ENCODE assay signal across 1 cellular context in the genomic region with DNA sequence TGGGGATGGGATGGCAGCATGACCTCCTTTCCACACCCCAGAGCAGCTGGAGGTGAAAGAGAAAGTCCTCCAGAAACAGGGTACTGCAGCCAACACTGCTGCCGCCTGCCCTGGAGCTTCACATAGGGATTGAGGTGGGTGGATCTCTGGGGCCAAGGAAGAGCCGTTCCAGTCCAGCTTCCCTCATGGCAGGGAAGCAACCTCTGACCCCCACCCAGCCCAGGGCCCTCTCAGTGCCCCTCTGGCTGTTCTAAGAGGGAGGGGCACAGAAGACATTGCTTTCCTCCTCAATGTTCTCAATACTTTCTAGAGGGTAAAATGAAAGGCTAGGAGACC.
TF ChIP-seq lines count a peak whose summit lies in the region.

No MANE protein-coding gene starts in this region.

TF ChIP-seq in HepG2, 621 proteins besides CTCF, POLR2A, EP300 and RAD21:
- TF ChIP-seq, protein P1, sequence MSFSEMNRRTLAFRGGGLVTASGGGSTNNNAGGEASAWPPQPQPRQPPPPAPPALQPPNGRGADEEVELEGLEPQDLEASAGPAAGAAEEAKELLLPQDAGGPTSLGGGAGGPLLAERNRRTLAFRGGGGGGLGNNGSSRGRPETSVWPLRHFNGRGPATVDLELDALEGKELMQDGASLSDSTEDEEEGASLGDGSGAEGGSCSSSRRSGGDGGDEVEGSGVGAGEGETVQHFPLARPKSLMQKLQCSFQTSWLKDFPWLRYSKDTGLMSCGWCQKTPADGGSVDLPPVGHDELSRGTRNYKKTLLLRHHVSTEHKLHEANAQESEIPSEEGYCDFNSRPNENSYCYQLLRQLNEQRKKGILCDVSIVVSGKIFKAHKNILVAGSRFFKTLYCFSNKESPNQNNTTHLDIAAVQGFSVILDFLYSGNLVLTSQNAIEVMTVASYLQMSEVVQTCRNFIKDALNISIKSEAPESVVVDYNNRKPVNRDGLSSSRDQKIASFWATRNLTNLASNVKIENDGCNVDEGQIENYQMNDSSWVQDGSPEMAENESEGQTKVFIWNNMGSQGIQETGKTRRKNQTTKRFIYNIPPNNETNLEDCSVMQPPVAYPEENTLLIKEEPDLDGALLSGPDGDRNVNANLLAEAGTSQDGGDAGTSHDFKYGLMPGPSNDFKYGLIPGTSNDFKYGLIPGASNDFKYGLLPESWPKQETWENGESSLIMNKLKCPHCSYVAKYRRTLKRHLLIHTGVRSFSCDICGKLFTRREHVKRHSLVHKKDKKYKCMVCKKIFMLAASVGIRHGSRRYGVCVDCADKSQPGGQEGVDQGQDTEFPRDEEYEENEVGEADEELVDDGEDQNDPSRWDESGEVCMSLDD (CRISPR knock-in tag; IDR thresholded peaks at IDR 0.05; ENCODE audit: borderline replicate concordance): no peak
- TF ChIP-seq SIN3A (IDR thresholded peaks at IDR 0.05; ENCODE audit: borderline replicate concordance, low read depth, low read length) (no peak), ZFP62 (CRISPR knock-in tag; IDR thresholded peaks at IDR 0.05) (no peak), ZNF788 (CRISPR knock-in tag; IDR thresholded peaks at IDR 0.05; ENCODE audit: borderline replicate concordance) (no peak), SMARCC2 (IDR thresholded peaks at IDR 0.05) (no peak), ETV5 (CRISPR knock-in tag; IDR thresholded peaks at IDR 0.05; ENCODE audit: borderline replicate concordance) (no peak), ZNF570 (CRISPR knock-in tag; IDR thresholded peaks at IDR 0.05; ENCODE audit: borderline replicate concordance) (no peak), TBX2 (CRISPR knock-in tag; IDR thresholded peaks at IDR 0.05; ENCODE audit: borderline replicate concordance) (no peak)
- TF ChIP-seq, protein P2, sequence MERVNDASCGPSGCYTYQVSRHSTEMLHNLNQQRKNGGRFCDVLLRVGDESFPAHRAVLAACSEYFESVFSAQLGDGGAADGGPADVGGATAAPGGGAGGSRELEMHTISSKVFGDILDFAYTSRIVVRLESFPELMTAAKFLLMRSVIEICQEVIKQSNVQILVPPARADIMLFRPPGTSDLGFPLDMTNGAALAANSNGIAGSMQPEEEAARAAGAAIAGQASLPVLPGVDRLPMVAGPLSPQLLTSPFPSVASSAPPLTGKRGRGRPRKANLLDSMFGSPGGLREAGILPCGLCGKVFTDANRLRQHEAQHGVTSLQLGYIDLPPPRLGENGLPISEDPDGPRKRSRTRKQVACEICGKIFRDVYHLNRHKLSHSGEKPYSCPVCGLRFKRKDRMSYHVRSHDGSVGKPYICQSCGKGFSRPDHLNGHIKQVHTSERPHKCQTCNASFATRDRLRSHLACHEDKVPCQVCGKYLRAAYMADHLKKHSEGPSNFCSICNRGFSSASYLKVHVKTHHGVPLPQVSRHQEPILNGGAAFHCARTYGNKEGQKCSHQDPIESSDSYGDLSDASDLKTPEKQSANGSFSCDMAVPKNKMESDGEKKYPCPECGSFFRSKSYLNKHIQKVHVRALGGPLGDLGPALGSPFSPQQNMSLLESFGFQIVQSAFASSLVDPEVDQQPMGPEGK (CRISPR knock-in tag; IDR thresholded peaks at IDR 0.05): no peak
- TF ChIP-seq, protein P3, sequence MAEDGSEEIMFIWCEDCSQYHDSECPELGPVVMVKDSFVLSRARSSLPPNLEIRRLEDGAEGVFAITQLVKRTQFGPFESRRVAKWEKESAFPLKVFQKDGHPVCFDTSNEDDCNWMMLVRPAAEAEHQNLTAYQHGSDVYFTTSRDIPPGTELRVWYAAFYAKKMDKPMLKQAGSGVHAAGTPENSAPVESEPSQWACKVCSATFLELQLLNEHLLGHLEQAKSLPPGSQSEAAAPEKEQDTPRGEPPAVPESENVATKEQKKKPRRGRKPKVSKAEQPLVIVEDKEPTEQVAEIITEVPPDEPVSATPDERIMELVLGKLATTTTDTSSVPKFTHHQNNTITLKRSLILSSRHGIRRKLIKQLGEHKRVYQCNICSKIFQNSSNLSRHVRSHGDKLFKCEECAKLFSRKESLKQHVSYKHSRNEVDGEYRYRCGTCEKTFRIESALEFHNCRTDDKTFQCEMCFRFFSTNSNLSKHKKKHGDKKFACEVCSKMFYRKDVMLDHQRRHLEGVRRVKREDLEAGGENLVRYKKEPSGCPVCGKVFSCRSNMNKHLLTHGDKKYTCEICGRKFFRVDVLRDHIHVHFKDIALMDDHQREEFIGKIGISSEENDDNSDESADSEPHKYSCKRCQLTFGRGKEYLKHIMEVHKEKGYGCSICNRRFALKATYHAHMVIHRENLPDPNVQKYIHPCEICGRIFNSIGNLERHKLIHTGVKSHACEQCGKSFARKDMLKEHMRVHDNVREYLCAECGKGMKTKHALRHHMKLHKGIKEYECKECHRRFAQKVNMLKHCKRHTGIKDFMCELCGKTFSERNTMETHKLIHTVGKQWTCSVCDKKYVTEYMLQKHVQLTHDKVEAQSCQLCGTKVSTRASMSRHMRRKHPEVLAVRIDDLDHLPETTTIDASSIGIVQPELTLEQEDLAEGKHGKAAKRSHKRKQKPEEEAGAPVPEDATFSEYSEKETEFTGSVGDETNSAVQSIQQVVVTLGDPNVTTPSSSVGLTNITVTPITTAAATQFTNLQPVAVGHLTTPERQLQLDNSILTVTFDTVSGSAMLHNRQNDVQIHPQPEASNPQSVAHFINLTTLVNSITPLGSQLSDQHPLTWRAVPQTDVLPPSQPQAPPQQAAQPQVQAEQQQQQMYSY (CRISPR knock-in tag; IDR thresholded peaks at IDR 0.05): no peak
- TF ChIP-seq, protein P4, sequence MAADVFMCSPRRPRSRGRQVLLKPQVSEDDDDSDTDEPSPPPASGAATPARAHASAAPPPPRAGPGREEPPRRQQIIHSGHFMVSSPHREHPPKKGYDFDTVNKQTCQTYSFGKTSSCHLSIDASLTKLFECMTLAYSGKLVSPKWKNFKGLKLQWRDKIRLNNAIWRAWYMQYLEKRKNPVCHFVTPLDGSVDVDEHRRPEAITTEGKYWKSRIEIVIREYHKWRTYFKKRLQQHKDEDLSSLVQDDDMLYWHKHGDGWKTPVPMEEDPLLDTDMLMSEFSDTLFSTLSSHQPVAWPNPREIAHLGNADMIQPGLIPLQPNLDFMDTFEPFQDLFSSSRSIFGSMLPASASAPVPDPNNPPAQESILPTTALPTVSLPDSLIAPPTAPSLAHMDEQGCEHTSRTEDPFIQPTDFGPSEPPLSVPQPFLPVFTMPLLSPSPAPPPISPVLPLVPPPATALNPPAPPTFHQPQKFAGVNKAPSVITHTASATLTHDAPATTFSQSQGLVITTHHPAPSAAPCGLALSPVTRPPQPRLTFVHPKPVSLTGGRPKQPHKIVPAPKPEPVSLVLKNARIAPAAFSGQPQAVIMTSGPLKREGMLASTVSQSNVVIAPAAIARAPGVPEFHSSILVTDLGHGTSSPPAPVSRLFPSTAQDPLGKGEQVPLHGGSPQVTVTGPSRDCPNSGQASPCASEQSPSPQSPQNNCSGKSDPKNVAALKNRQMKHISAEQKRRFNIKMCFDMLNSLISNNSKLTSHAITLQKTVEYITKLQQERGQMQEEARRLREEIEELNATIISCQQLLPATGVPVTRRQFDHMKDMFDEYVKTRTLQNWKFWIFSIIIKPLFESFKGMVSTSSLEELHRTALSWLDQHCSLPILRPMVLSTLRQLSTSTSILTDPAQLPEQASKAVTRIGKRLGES (CRISPR knock-in tag; IDR thresholded peaks at IDR 0.05; ENCODE audit: borderline replicate concordance): no peak
